Comparison of ENCODE assay signal across 26 cellular contexts in genomic region chr18:44437603-44438002, GRCh38.
"Had no signal": no experiment of that assay in that cellular context is flagged by ENCODE, and none has a peak within 500 bp of the region (broad histone marks: within the 10 kb centered on the region; RNA-seq: fewer than 3 reads in every experiment).

No MANE protein-coding gene starts in this region.

- H3K4me2 ChIP-seq: hepatocyte had no signal

- H3K4me3 Mint-ChIP-seq: naive thymus-derived CD8-positive, alpha-beta T cell; nephron progenitor cell; stimulated activated memory B cell treated with anti-CD40 and anti-IgM and Interleukin-4, amounts not matched to agents 10 μg/mL and 1 μg/mL and 100 μg/mL, for 72 hours; type B pancreatic cell had no signal

- H3K4me3 ChIP-seq: coronary artery, gastroesophageal sphincter, heart left ventricle, hepatocyte, left lung, ovary, psoas muscle, sigmoid colon, testis, tibial artery had no signal

- H3K27ac ChIP-seq: coronary artery, gastroesophageal sphincter, heart left ventricle, hepatocyte, left lung, ovary, psoas muscle, sigmoid colon, testis, tibial artery had no signal

- H3K36me3 Mint-ChIP-seq: stimulated activated memory B cell treated with anti-CD40 and anti-IgM and Interleukin-4, amounts not matched to agents 10 μg/mL and 1 μg/mL and 100 μg/mL, for 72 hours; type B pancreatic cell had no signal

- H3K4me1 Mint-ChIP-seq: naive thymus-derived CD8-positive, alpha-beta T cell; nephron progenitor cell; stimulated activated memory B cell treated with anti-CD40 and anti-IgM and Interleukin-4, amounts not matched to agents 10 μg/mL and 1 μg/mL and 100 μg/mL, for 72 hours had no signal

- H3K36me3 ChIP-seq: gastroesophageal sphincter, heart left ventricle, left lung, ovary, sigmoid colon, tibial artery had no signal

- H3K9me3 ChIP-seq: gastroesophageal sphincter, heart left ventricle, left lung, ovary, psoas muscle, sigmoid colon, testis, tibial artery had no signal

- H3K27me3 Mint-ChIP-seq: type B pancreatic cell had no signal

- H3K79me2 ChIP-seq: hepatocyte had no signal

- DNase-seq: dermis blood vessel endothelial cell; effector memory CD4-positive, alpha-beta T cell; heart left ventricle; left cardiac atrium; left lung; mesenchymal stem cell; midbrain; naive thymus-derived CD8-positive, alpha-beta T cell; nephron progenitor cell; occipital lobe; ovary; posterior cingulate gyrus; psoas muscle; right cardiac atrium; sigmoid colon; stimulated activated CD4-positive, alpha-beta T cell treated with anti-CD3 and anti-CD28 coated beads, Interleukin-2, amount 100 ng/mL, for 24 hours; stimulated activated CD4-positive, alpha-beta T cell treated with anti-CD3 and anti-CD28 coated beads, Interleukin-4, amount 100 ng/mL, for 24 hours; stimulated activated naive CD8-positive, alpha-beta T cell treated with anti-CD3 and anti-CD28 coated beads, Interleukin-15, Interleukin-2, amounts not matched to agents 100 U/mL and 50 U/mL, for 24 hours; substantia nigra; testis; tibial artery had no signal

- H3K4me1 ChIP-seq: gastroesophageal sphincter, heart left ventricle, left lung, psoas muscle, sigmoid colon, testis, tibial artery had no signal

- ATAC-seq: gastroesophageal sphincter; heart left ventricle; left cardiac atrium; left lung; naive thymus-derived CD8-positive, alpha-beta T cell; psoas muscle; right cardiac atrium; stimulated activated memory B cell treated with anti-CD40 and anti-IgM and Interleukin-4, amounts not matched to agents 10 μg/mL and 1 μg/mL and 100 μg/mL, for 72 hours; stimulated activated naive CD8-positive, alpha-beta T cell treated with anti-CD3 and anti-CD28 coated beads, Interleukin-15, Interleukin-2, amounts not matched to agents 100 U/mL and 50 U/mL, for 24 hours had no signal

- H3K27ac Mint-ChIP-seq: naive thymus-derived CD8-positive, alpha-beta T cell; nephron progenitor cell; stimulated activated memory B cell treated with anti-CD40 and anti-IgM and Interleukin-4, amounts not matched to agents 10 μg/mL and 1 μg/mL and 100 μg/mL, for 72 hours; type B pancreatic cell had no signal

- H2AFZ ChIP-seq: hepatocyte had no signal

- H3K27me3 ChIP-seq: gastroesophageal sphincter, heart left ventricle, hepatocyte, left lung, ovary, sigmoid colon, testis, tibial artery had no signal
